23 cellular contexts compared by ENCODE assay signal in genomic region chr2:71461304-71461671, GRCh38. TPM values are rescaled to one million over a fixed set of nuclear protein-coding genes. Genes with fewer than 3 reads are reported as not detected.
DNase-seq lines count a peak whose midpoint lies in the region; ATAC-seq, FAIRE-seq and TF ChIP-seq lines count a peak whose summit lies in the region.
"Had no signal": no experiment of that assay in that cellular context is flagged by ENCODE, and none has a peak within 500 bp of the region (broad histone marks: within the 10 kb centered on the region; RNA-seq: fewer than 3 reads in every experiment).

No MANE protein-coding gene starts in this region.

- no peak overlapping the region for H3K27ac ChIP-seq in right atrium auricular region
- H3K27ac ChIP-seq in H1 (ENCODE audit: low read depth, low read length): no peak overlapping the region
- no peak overlapping the region for H3K27ac ChIP-seq in vagina
- no peak overlapping the region for H3K27ac ChIP-seq in lower lobe of right lung
- H3K27ac ChIP-seq: SJCRH30 had no signal

- no peaks in the 10 kb centered on the region for H3K36me3 Mint-ChIP-seq in neural crest cell (ENCODE audit: low read depth)
- H3K36me3 Mint-ChIP-seq in T-helper 2 cell treated with Interferon-gamma antibody and Interleukin-4, amounts not matched to agents 5 μg/mL and 100 μg/mL, for 36 hours (ENCODE audit: low read depth): no peaks in the 10 kb centered on the region

- 59% methylated on average over 5 of the region's 5 CpGs; no CpG with 5 or more reads in 1 of the 2 experiments for WGBS in H1 (ENCODE audit: extremely low coverage in 1 of 2, insufficient coverage in 1 of 2, insufficient read length in 1 of 2, insufficient replicate concordance in 2 of 2, low coverage in 1 of 2, low lambda C conversion rate in 2 of 2, missing lambda C conversion rate in 1 of 2), 2 experiments

- no peak for ATAC-seq in left cardiac atrium
- ATAC-seq in lower lobe of right lung: no peak

- peak overlapping the region; percentile 50 for H3K4me3 Mint-ChIP-seq in neural crest cell
- no peak overlapping the region for H3K4me3 Mint-ChIP-seq in T-helper 2 cell treated with Interferon-gamma antibody and Interleukin-4, amounts not matched to agents 5 μg/mL and 100 μg/mL, for 36 hours
- H3K4me3 Mint-ChIP-seq: CD4-positive, alpha-beta T cell had no signal

- no peak for TF ChIP-seq EP300 in H1 (IDR thresholded peaks at IDR 0.05; ENCODE audit: borderline replicate concordance in 1 of 2, low read depth in 2 of 2, low read length in 2 of 2)

- DNase-seq in right atrium auricular region (ENCODE audit: low spot score) (peak; percentile 47), left cardiac atrium (no peak), H1 (ENCODE audit: low read depth in 1 of 2, low spot score in 2 of 2) (no peak), neural crest cell (ENCODE audit: low read depth, low spot score) (no peak), vagina (ENCODE audit: extremely low spot score in 2 of 2) (peak; percentile 46 to 74), occipital lobe (lab: John Stamatoyannopoulos, UW) (no peak), lower lobe of right lung (no peak)
- DNase-seq in T-helper 2 cell treated with Interferon-gamma antibody and Interleukin-4, amounts not matched to agents 5 μg/mL and 100 μg/mL, for 36 hours (ENCODE audit: low spot score): no peak
- DNase-seq: BE2C; CD4-positive, alpha-beta T cell; DMS153; GDM1; GOT3; KG1; NCI-H1105 treated with DMSO at 0.1 percent for 48 hours; NCI-H187; NCI-H2107; NCI-H2227 treated with DMSO at 0.1 percent for 48 hours; NCI-H510A treated with DMSO at 0.1 percent for 48 hours had no signal

- H3K36me3 ChIP-seq in right atrium auricular region (no peaks in the 10 kb centered on the region), H1 (ENCODE audit: control insufficient read depth in 2 of 4, insufficient read depth in 4 of 4, low read length in 3 of 4) (no peaks in the 10 kb centered on the region), vagina (no peaks in the 10 kb centered on the region), lower lobe of right lung (no peaks in the 10 kb centered on the region)
- H3K36me3 ChIP-seq: BE2C had no signal

- no peak overlapping the region for H2BK12ac ChIP-seq in H1 (ENCODE audit: low read depth, low read length)

- peak overlapping the region; percentile 38; the same call in 1 of the 2 replicates for H2BK15ac ChIP-seq in H1 (ENCODE audit: low read length)

- H3K27me3 ChIP-seq in right atrium auricular region: no peaks in the 10 kb centered on the region
- H3K27me3 ChIP-seq in H1 (replicated peaks in 1 of 4; ENCODE audit: control insufficient read depth in 3 of 4, extremely low read depth in 1 of 4, insufficient read depth in 3 of 4, low read length in 3 of 4): peaks cover 29 to 72% (median 63%) of the 10 kb centered on the region in 4 experiments
- peaks cover 7% of the 10 kb centered on the region for H3K27me3 ChIP-seq in vagina
- peaks cover 15% of the 10 kb centered on the region for H3K27me3 ChIP-seq in lower lobe of right lung (ENCODE audit: low read depth)
- H3K27me3 ChIP-seq: SJCRH30 had no signal

- H3K4me1 ChIP-seq in right atrium auricular region (peaks cover 0 to 76% of the 10 kb centered on the region in 2 donors), H1 (replicated peaks in 1 of 4; ENCODE audit: control insufficient read depth in 3 of 4, insufficient read depth in 4 of 4, low read length in 3 of 4) (peaks cover 6 to 27% (median 12%) of the 10 kb centered on the region in 4 experiments), vagina (peaks cover 10% of the 10 kb centered on the region), lower lobe of right lung (peaks cover 17% of the 10 kb centered on the region)
- H3K4me1 ChIP-seq: BE2C had no signal

- H2BK20ac ChIP-seq in H1 (ENCODE audit: low read length): no peak overlapping the region

- H2BK5ac ChIP-seq in H1 (ENCODE audit: low read depth, low read length): no peak overlapping the region

- H2AFZ ChIP-seq in H1 (ENCODE audit: low read length): no peak overlapping the region

- H3K4ac ChIP-seq in H1 (replicated peaks; ENCODE audit: insufficient read length, low read depth, low read length): no peak overlapping the region

- H3K23me2 ChIP-seq in H1 (ENCODE audit: low read depth, low read length): peaks cover 7% of the 10 kb centered on the region; the same call in 1 of the 2 replicates

- TF ChIP-seq CTCF in right atrium auricular region (IDR thresholded peaks at IDR 0.05) (no peak), H1 (IDR thresholded peaks at IDR 0.05; ENCODE audit: control extremely low read depth in 1 of 3, insufficient read depth in 1 of 3, low read depth in 1 of 3, low read length in 3 of 3) (no peak), neural crest cell (conservative IDR thresholded peaks at IDR 0.05) (no peak), vagina (IDR thresholded peaks at IDR 0.05) (no peak), lower lobe of right lung (IDR thresholded peaks at IDR 0.05) (no peak)

- no peak overlapping the region for H3K9ac ChIP-seq in H1 (replicated peaks in 1 of 4; ENCODE audit: extremely low read depth in 1 of 4, low read depth in 3 of 4, low read length in 3 of 4)

- H3K27ac Mint-ChIP-seq in neural crest cell (ENCODE audit: unreplicated experiment): no peak overlapping the region
- H3K27ac Mint-ChIP-seq in T-helper 2 cell treated with Interferon-gamma antibody and Interleukin-4, amounts not matched to agents 5 μg/mL and 100 μg/mL, for 36 hours: no peak overlapping the region
- H3K27ac Mint-ChIP-seq: CD4-positive, alpha-beta T cell had no signal

- intact Hi-C loops in left cardiac atrium (cut with DNase I): loop anchor here (2.0 to 10.0 kb wide), 2 partner anchors 46 to 54 kb away; no protein-coding TSS in a partner anchor
- intact Hi-C loops in vagina (cut with DNase I): loop anchor here (5.0 kb wide), 1 partner anchor 51 kb away; no protein-coding TSS in a partner anchor
- intact Hi-C loops in lower lobe of right lung (cut with DNase I): no loop called here

- H3K9me3 ChIP-seq in right atrium auricular region (no peaks in the 10 kb centered on the region), H1 (ENCODE audit: insufficient read depth in 2 of 2, low read depth in 1 of 2, low read length in 1 of 2) (no peaks in the 10 kb centered on the region), vagina (no peaks in the 10 kb centered on the region), lower lobe of right lung (no peaks in the 10 kb centered on the region)
- H3K9me3 ChIP-seq: BE2C, Caco-2 had no signal

- no peak for FAIRE-seq in H1 (lab: Jason Lieb, UNC)
- FAIRE-seq: A204.1, GM19239 had no signal

- H3K79me2 ChIP-seq in H1 (ENCODE audit: control insufficient read depth in 1 of 2, insufficient read depth in 2 of 2, low read length in 2 of 2): no peaks in the 10 kb centered on the region

- no peak overlapping the region for H4K5ac ChIP-seq in H1 (ENCODE audit: insufficient read length, low read depth, low read length)

- H3K18ac ChIP-seq in H1 (ENCODE audit: extremely low read depth, low read length): no peak overlapping the region

- no peak for TF ChIP-seq RAD21 in H1 (IDR thresholded peaks at IDR 0.05 in 1 of 2, conservative IDR thresholded peaks at IDR 0.05 in 1 of 2; ENCODE audit: low read depth in 2 of 2, low read length in 2 of 2)

- no peaks in the 10 kb centered on the region for H3K79me1 ChIP-seq in H1 (ENCODE audit: low read depth, low read length)

- no peak overlapping the region for H4K8ac ChIP-seq in H1 (ENCODE audit: extremely low read depth, insufficient read depth, low read length)

- TF ChIP-seq POLR2A in H1 (IDR thresholded peaks at IDR 0.05; ENCODE audit: control extremely low read depth in 1 of 2, low read depth in 2 of 2, low read length in 2 of 2) (no peak), vagina (IDR thresholded peaks at IDR 0.05) (no peak)

- CTCF ChIA-PET in H1 (lab: Charles Lee; ENCODE audit: partially characterized antibody): interaction anchor here (0.7 to 11.9 kb wide), 21 partner anchors 8 to 317 kb away, joined by 3 to 238 read pairs (median 5); partner anchors contain the start of gene DYSF

- peak overlapping the region; percentile 44 to 60; a peak in 3 of 4 replicates for H3K4me2 ChIP-seq in H1 (ENCODE audit: insufficient read depth in 1 of 2, low read depth in 2 of 2, low read length in 2 of 2)

- H3K56ac ChIP-seq in H1 (replicated peaks; ENCODE audit: insufficient read length, low read depth, low read length): no peak overlapping the region

- H2AK5ac ChIP-seq in H1 (ENCODE audit: low read depth, low read length): no peak overlapping the region

- peaks cover 11% of the 10 kb centered on the region in 2 experiments for H4K20me1 ChIP-seq in H1 (replicated peaks in 1 of 2; ENCODE audit: control insufficient read depth in 1 of 2, insufficient read depth in 2 of 2, low read length in 2 of 2)

- no peak overlapping the region for H2BK120ac ChIP-seq in H1 (replicated peaks; ENCODE audit: low read depth, low read length)

- H4K91ac ChIP-seq in H1 (replicated peaks; ENCODE audit: insufficient read length, low read length): no peak overlapping the region

- no peak overlapping the region for H3K14ac ChIP-seq in H1 (ENCODE audit: insufficient read length)

- H3K4me1 Mint-ChIP-seq in neural crest cell: peaks cover 17% of the 10 kb centered on the region
- H3K4me1 Mint-ChIP-seq in T-helper 2 cell treated with Interferon-gamma antibody and Interleukin-4, amounts not matched to agents 5 μg/mL and 100 μg/mL, for 36 hours (ENCODE audit: low read depth): no peaks in the 10 kb centered on the region

- POLR2A ChIA-PET in H1 (lab: Charles Lee; ENCODE audit: partially characterized antibody): interaction anchor here (1.0 to 1.1 kb wide), 2 partner anchors 20 to 129 kb away, joined by 3 to 4 read pairs; no protein-coding TSS in a partner anchor

- H3K9me3 Mint-ChIP-seq in neural crest cell: no peaks in the 10 kb centered on the region
- H3K9me3 Mint-ChIP-seq in T-helper 2 cell treated with Interferon-gamma antibody and Interleukin-4, amounts not matched to agents 5 μg/mL and 100 μg/mL, for 36 hours: no peaks in the 10 kb centered on the region
- H3K9me3 Mint-ChIP-seq: CD4-positive, alpha-beta T cell had no signal

- peaks cover 17% of the 10 kb centered on the region for H3K27me3 Mint-ChIP-seq in neural crest cell (ENCODE audit: low read depth)
- H3K27me3 Mint-ChIP-seq in T-helper 2 cell treated with Interferon-gamma antibody and Interleukin-4, amounts not matched to agents 5 μg/mL and 100 μg/mL, for 36 hours (ENCODE audit: low read depth): peaks cover 4% of the 10 kb centered on the region

- no peak overlapping the region for H3K23ac ChIP-seq in H1 (ENCODE audit: insufficient read length)

- no peak overlapping the region for H3K4me3 ChIP-seq in right atrium auricular region
- H3K4me3 ChIP-seq in H1 (ENCODE audit: extremely low read depth in 1 of 4, insufficient read depth in 2 of 4, low read depth in 3 of 4, low read length in 4 of 4): no peak overlapping the region
- no peak overlapping the region for H3K4me3 ChIP-seq in vagina
- H3K4me3 ChIP-seq in lower lobe of right lung: no peak overlapping the region
- H3K4me3 ChIP-seq: SJCRH30 had no signal

RNA-seq across cellular contexts. Expression of gene DYSF, which starts 7.9 kb away (rescaled TPM):
- total RNA-seq in right atrium auricular region (10 to 100 TPM; 31.3 to 52.1 TPM), left cardiac atrium (10 to 100 TPM; 36.8 to 45.8 TPM), neural crest cell (2.2 and 2.4 TPM in 2 replicates), vagina (10.1 TPM), occipital lobe (0.47 TPM), lower lobe of right lung (41.2 TPM)
- 7.1 and 8.5 TPM in 2 replicates for total RNA-seq in H1 (2021; fragmentation: NEBNext Ultra II Directional; extraction: Animal tissue kit (Norgen Biotek cat#: 25700))
- 5.8 and 6.6 TPM in 2 replicates for polyA plus RNA-seq in H1 (2011; rRNA removed)
- polyA plus RNA-seq in H1 (2011; cell fraction: cytosol; rRNA removed): 2.5 TPM
- 9.9 TPM for polyA plus RNA-seq in H1 (2011; cell fraction: nucleus; rRNA removed)
- 6.1 to 8.1 TPM (median 7.4 TPM) in 4 replicates for polyA plus RNA-seq in H1 (2012, experiment 1 of 2)
- polyA plus RNA-seq in H1 (2012, experiment 2 of 2): 6.2 TPM
- polyA plus RNA-seq in H1 (2013, experiment 1 of 2): 4.5 TPM
- 3.6 TPM for polyA plus RNA-seq in H1 (2013, experiment 2 of 2)
- 7.3 and 8.0 TPM in 2 replicates for polyA minus RNA-seq in H1 (2011; rRNA and poly(A)+ RNA removed)
- polyA minus RNA-seq in H1 (2011; cell fraction: cytosol; rRNA and poly(A)+ RNA removed): 6.2 TPM
- polyA minus RNA-seq in H1 (2011; cell fraction: nucleus; rRNA and poly(A)+ RNA removed): 6.8 TPM

Comparison
In these comparisons a context has a peak if more than half of its experiments do, and no peak if none do; other contexts are left out.
1. DNase-seq: peak in right atrium auricular region (single experiment) and vagina (2 of 2); none in left cardiac atrium (single experiment), H1 (0 of 2), neural crest cell (single experiment), T-helper 2 cell treated with Interferon-gamma antibody and Interleukin-4, amounts not matched to agents 5 μg/mL and 100 μg/mL, for 36 hours (single experiment), occipital lobe (single experiment) and lower lobe of right lung (single experiment).